ENCODE assay signal across 18 cellular contexts in the genomic region with DNA sequence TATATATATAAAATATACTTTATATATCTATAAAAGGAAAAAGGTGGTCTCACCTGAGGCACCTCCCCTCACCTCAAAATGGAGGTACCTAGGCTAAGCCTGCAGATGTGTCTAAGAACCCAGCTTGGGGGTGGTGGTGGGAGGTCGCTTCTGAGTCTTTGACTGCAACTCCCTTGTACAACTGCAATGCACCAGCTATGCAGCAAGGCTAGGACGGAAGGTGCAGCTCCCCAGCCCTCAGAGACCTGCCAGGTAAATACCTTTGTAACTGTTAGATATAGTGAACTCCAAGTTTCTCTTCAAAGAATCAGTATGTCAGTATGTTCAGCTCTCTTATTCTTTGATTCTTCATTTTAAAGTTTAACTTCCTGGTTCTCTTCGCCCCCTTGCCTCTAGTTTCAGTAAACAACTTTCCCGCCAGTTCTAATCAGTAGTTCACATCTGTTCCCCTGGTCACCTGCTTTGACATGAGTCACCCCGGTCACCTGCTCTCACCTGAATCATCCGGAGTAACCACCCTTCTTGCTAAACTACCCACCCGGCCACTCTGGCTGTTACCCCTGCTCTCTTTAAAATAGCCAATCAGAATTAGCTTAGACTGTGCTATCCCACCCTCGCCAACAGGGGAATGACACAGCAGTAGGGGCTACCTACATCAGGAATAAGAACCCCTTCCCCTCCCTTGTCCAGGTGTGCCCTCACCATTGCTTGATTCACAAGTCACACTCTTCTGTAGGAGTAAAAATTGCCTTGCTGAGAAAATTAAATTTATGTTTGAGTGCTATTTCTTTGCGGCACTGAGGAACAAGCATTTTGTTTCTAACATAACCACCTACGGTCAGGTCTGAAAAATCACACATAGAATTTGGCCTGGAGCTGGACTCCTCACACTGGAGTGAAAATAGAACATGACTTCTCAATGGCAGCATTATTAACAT.
"Had no signal": no experiment of that assay in that cellular context is flagged by ENCODE, and none has a peak within 500 bp of the region (broad histone marks: within the 10 kb centered on the region; RNA-seq: fewer than 3 reads in every experiment).

No MANE protein-coding gene starts in this region.

- H3K27me3 Mint-ChIP-seq: activated CD8-positive, alpha-beta memory T cell treated with anti-CD3 and anti-CD28 coated beads, Interleukin-2, amount 10 ng/mL, durations not matched to agents 7 days and 5 days; naive thymus-derived CD8-positive, alpha-beta T cell had no signal

- H3K9me3 ChIP-seq: prostate gland had no signal

- H3K4me3 Mint-ChIP-seq: activated CD8-positive, alpha-beta memory T cell treated with anti-CD3 and anti-CD28 coated beads, Interleukin-2, amount 10 ng/mL, durations not matched to agents 7 days and 5 days; naive thymus-derived CD8-positive, alpha-beta T cell had no signal

- H3K4me1 ChIP-seq: left ventricle myocardium inferior, prostate gland had no signal

- H3K4me3 ChIP-seq: cardiac muscle cell, dorsolateral prefrontal cortex, left ventricle myocardium inferior, mucosa of descending colon, prostate gland, thoracic aorta had no signal

- H3K27ac ChIP-seq: cardiac muscle cell, left ventricle myocardium inferior, prostate gland, thoracic aorta, VCaP had no signal

- H3K27ac Mint-ChIP-seq: activated CD8-positive, alpha-beta memory T cell treated with anti-CD3 and anti-CD28 coated beads, Interleukin-2, amount 10 ng/mL, durations not matched to agents 7 days and 5 days; activated T-helper 2 cell treated with anti-CD3 and anti-CD28 coated beads, Interferon-gamma antibody, Interleukin-2, Interleukin-4, amounts not matched to agents 10 μg/mL and 5 μg/mL and 100 μg/mL, durations not matched to agents 14 hours and 24 hours and 36 hours; naive thymus-derived CD8-positive, alpha-beta T cell had no signal

- H3K4me1 Mint-ChIP-seq: naive thymus-derived CD8-positive, alpha-beta T cell had no signal

- DNase-seq: activated CD4-positive, alpha-beta T cell treated with anti-CD3 and anti-CD28 coated beads, Interleukin-2, amount 50 U/mL, for 48 hours; activated CD8-positive, alpha-beta memory T cell treated with anti-CD3 and anti-CD28 coated beads, Interleukin-2, amount 10 ng/mL, durations not matched to agents 7 days and 5 days; activated naive CD4-positive, alpha-beta T cell treated with anti-CD3 and anti-CD28 coated beads, Interleukin-2, amount 50 U/mL, for 16 hours; activated T-cell treated with anti-CD3 and anti-CD28 coated beads, Interleukin-2, amount 50 U/mL, for 1 hour; kidney; left ventricle myocardium inferior; mucosa of descending colon; naive thymus-derived CD8-positive, alpha-beta T cell; small intestine; T-helper 1 cell had no signal

- FAIRE-seq: endometrium, kidney, small intestine had no signal

- H3K36me3 ChIP-seq: cardiac muscle cell, left ventricle myocardium inferior, prostate gland, thoracic aorta had no signal

- ATAC-seq: activated CD8-positive, alpha-beta memory T cell treated with anti-CD3 and anti-CD28 coated beads, Interleukin-2, amount 10 ng/mL, durations not matched to agents 7 days and 5 days; mucosa of descending colon; naive thymus-derived CD8-positive, alpha-beta T cell; SK-N-SH treated with all-trans-retinoic acid at 6 μM for 48 hours had no signal

- H3K27me3 ChIP-seq: cardiac muscle cell, dorsolateral prefrontal cortex had no signal
